ENCODE assay signal across 18 cellular contexts in the genomic region with DNA sequence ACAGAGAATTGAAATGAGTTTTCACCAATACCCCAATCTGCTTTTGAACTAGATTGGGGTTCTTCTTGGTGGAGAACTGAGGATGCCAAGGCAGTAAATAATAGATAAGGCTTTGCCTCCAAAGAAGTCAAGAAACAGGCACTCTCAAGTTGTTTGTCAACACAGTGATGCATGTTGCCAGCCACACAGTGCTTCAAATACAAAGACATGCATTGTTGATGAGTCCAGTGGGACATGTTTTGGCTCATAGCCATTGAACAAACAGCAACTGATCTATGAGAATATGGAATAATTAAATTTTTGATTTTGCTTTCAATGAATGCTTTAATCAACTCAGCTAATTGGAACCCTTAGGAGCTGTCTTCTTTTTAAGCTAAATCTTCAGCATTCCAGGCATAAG.
"Had no signal": no experiment of that assay in that cellular context is flagged by ENCODE, and none has a peak within 500 bp of the region (broad histone marks: within the 10 kb centered on the region; RNA-seq: fewer than 3 reads in every experiment).

No MANE protein-coding gene starts in this region.

- H3K27ac ChIP-seq: esophagus squamous epithelium, hepatocyte, right atrium auricular region, tibial artery, upper lobe of left lung, vagina had no signal

- H3K9me3 ChIP-seq: esophagus squamous epithelium, right atrium auricular region, tibial artery, upper lobe of left lung, vagina had no signal

- ATAC-seq: effector memory CD8-positive, alpha-beta T cell; left colon; left ventricle myocardium superior; stimulated activated effector memory CD8-positive, alpha-beta T cell treated with anti-CD3 and anti-CD28 coated beads, Interleukin-12 subunit alpha, Interleukin-12 subunit beta, amount 100 ng/mL, for 72 hours; stimulated activated naive CD8-positive, alpha-beta T cell treated with anti-CD3 and anti-CD28 coated beads, Interleukin-15, Interleukin-2, amounts not matched to agents 100 U/mL and 50 U/mL, for 24 hours had no signal

- H3K4me1 ChIP-seq: esophagus squamous epithelium, right atrium auricular region, tibial artery, upper lobe of left lung, vagina had no signal

- H3K36me3 ChIP-seq: esophagus squamous epithelium, right atrium auricular region, tibial artery, upper lobe of left lung, vagina had no signal

- H3K4me3 ChIP-seq: esophagus squamous epithelium, hepatocyte, lung, right atrium auricular region, smooth muscle cell, tibial artery, upper lobe of left lung, vagina had no signal

- H3K27me3 ChIP-seq: esophagus squamous epithelium, hepatocyte, right atrium auricular region, tibial artery, upper lobe of left lung, vagina had no signal

- DNase-seq: effector memory CD8-positive, alpha-beta T cell; esophagus squamous epithelium; head of caudate nucleus; left colon; left ventricle myocardium superior; mesenchymal stem cell; naive B cell; posterior cingulate gyrus; stimulated activated CD4-positive, alpha-beta T cell treated with anti-CD3 and anti-CD28 coated beads, Interleukin-2, amount 100 ng/mL, for 48 hours; stimulated activated naive CD8-positive, alpha-beta T cell treated with anti-CD3 and anti-CD28 coated beads, Interleukin-15, Interleukin-2, amounts not matched to agents 100 U/mL and 50 U/mL, for 24 hours; tibial artery; upper lobe of left lung had no signal
